ENCODE assay signal across 8 cellular contexts in genomic region chr20:17682103-17682888, GRCh38. TPM values are rescaled to one million over a fixed set of nuclear protein-coding genes. Genes with fewer than 3 reads are reported as not detected.
DNase-seq lines count a peak whose midpoint lies in the region; ATAC-seq and TF ChIP-seq lines count a peak whose summit lies in the region.

Gene RRBP1 (minus strand): TSS chr20:17682242. CDS start chr20:17660507, 21,735 bp downstream.

- peaks cover 8 to 52% (median 45%) of the 10 kb centered on the region in 4 donors for H3K4me1 ChIP-seq in liver (ENCODE audit: control insufficient read depth in 4 of 4, insufficient read depth in 4 of 4, low read length in 3 of 4)

- DNase-seq in CD4-positive, alpha-beta T cell = peak; percentile 91 to 97 (median 95)
- DNase-seq in NCI-H774 (lab: John Stamatoyannopoulos, UW) (peak; percentile 97), dermis microvascular lymphatic vessel endothelial cell (ENCODE audit: low read depth in 2 of 2) (peak; percentile 93 to 98)
- peak; percentile 96 for DNase-seq in activated CD4-positive, alpha-beta T cell treated with anti-CD3 and anti-CD28 coated beads, Interleukin-2, amount 50 U/mL, for 48 hours
- peak; percentile 97 for DNase-seq in stimulated activated CD4-positive, alpha-beta T cell treated with anti-CD3 and anti-CD28 coated beads, Interleukin-4, amount 100 ng/mL, for 24 hours

- H3K4me3 ChIP-seq in liver (ENCODE audit: low read depth in 1 of 3, low read length in 3 of 3) = peak within 1 kb of the TSS; percentile 81 to 87 (median 86)

- peaks cover 0 to 12% (median 9%) of the 10 kb centered on the region in 4 donors for H3K36me3 ChIP-seq in liver (ENCODE audit: control insufficient read depth in 4 of 4, insufficient read depth in 3 of 4, low read depth in 1 of 4, low read length in 3 of 4)

- peaks cover 21% of the 10 kb centered on the region for H3K36me3 Mint-ChIP-seq in CD4-positive, alpha-beta T cell (ENCODE audit: low read depth)

- peak within 1 kb of the TSS; percentile 72 to 91 for H3K9ac ChIP-seq in liver (ENCODE audit: low read depth in 1 of 2, low read length in 2 of 2)

- H3K27me3 ChIP-seq in CD4-positive, alpha-beta T cell (ENCODE audit: control insufficient read depth, insufficient read depth, low read length) = peaks cover 25% of the 10 kb centered on the region
- no peaks in the 10 kb centered on the region for H3K27me3 ChIP-seq in liver (ENCODE audit: control insufficient read depth in 4 of 4, insufficient read depth in 4 of 4, low read length in 3 of 4)

- POLR2A ChIA-PET in CD4-positive, alpha-beta T cell (lab: Charles Lee) = interaction anchor here (0.5 to 3.1 kb wide), 30 partner anchors 9 to 1111 kb away, joined by 3 to 61 read pairs (median 4); partner anchors contain the start of genes BFSP1, DSTN, DZANK1 and KAT14

- WGBS in liver = under 1% methylated on average over 79 of the region's 79 CpGs

- peaks cover 30% of the 10 kb centered on the region for H3K27me3 Mint-ChIP-seq in CD4-positive, alpha-beta T cell

- H3K4me3 Mint-ChIP-seq in CD4-positive, alpha-beta T cell = peak within 1 kb of the TSS; percentile 93

- peak in 1 of 2 donors; percentile 65 for TF ChIP-seq RAD21 in liver (IDR thresholded peaks at IDR 0.05)

- peak within 1 kb of the TSS; percentile 74 for H3K27ac Mint-ChIP-seq in CD4-positive, alpha-beta T cell

- peak; percentile 90 for ATAC-seq in CD4-positive, alpha-beta T cell (ENCODE audit: poor library complexity)
- ATAC-seq in GM19397 (IDR thresholded peaks at IDR 0.05; ENCODE audit: unreplicated experiment) = peak; percentile 84
- ATAC-seq in HG03571 (IDR thresholded peaks at IDR 0.05; ENCODE audit: unreplicated experiment) = peak; percentile 86

- H3K27ac ChIP-seq in CD4-positive, alpha-beta T cell (ENCODE audit: low read depth, low read length) = peak within 1 kb of the TSS; percentile 56
- H3K27ac ChIP-seq in liver (ENCODE audit: low read depth in 1 of 2, low read length in 2 of 2) = peak within 1 kb of the TSS; percentile 88 to 92

- no peaks in the 10 kb centered on the region for H3K9me3 Mint-ChIP-seq in CD4-positive, alpha-beta T cell

- CTCF ChIA-PET in CD4-positive, alpha-beta T cell (lab: Charles Lee) = interaction anchor here (0.6 to 2.3 kb wide), 25 partner anchors 9 to 606 kb away, joined by 3 to 14 read pairs (median 4); partner anchors contain the start of genes BANF2, BFSP1, DSTN and MGME1

- H3K4me1 Mint-ChIP-seq in CD4-positive, alpha-beta T cell (ENCODE audit: low read depth) = peaks cover 26% of the 10 kb centered on the region

- H3K9me3 ChIP-seq in CD4-positive, alpha-beta T cell (ENCODE audit: control insufficient read depth, low read length) = no peaks in the 10 kb centered on the region
- no peaks in the 10 kb centered on the region for H3K9me3 ChIP-seq in liver (ENCODE audit: control insufficient read depth in 4 of 4, low read length in 3 of 4)

- intact Hi-C loops in CD4-positive, alpha-beta T cell (cut with DNase I, micrococcal nuclease) = loop anchor here (1.0 to 10.0 kb wide), 12 partner anchors 70 to 1107 kb away; partner anchors contain the start of genes SNX5 (in 2 of the 2), KAT14 (in 1 of the 2), KIF16B (in 1 of the 2) and MGME1 (in 1 of the 2)

- peak; percentile 89 for TF ChIP-seq CTCF in CD4-positive, alpha-beta T cell (IDR thresholded peaks at IDR 0.05)
- peak; percentile 56 for TF ChIP-seq CTCF in liver (IDR thresholded peaks at IDR 0.05; ENCODE audit: low read depth, low read length, missing input control)

TF ChIP-seq in liver, 16 proteins besides CTCF, POLR2A, EP300 and RAD21:
- peak; percentile 95 for TF ChIP-seq SP1 (IDR thresholded peaks at IDR 0.05)
- no peak for TF ChIP-seq HNF4A (conservative IDR thresholded peaks at IDR 0.05)
- TF ChIP-seq GABPA (IDR thresholded peaks at IDR 0.05 in 1 of 2, conservative IDR thresholded peaks at IDR 0.05 in 1 of 2) = no peak
- TF ChIP-seq MAX (IDR thresholded peaks at IDR 0.05) = no peak
- TF ChIP-seq FOXA2 (IDR thresholded peaks at IDR 0.05) = no peak
- peak; percentile 61 for TF ChIP-seq NR2F2 (IDR thresholded peaks at IDR 0.05)
- TF ChIP-seq RXRA (IDR thresholded peaks at IDR 0.05) = peak in 1 of 2 donors; percentile 36
- TF ChIP-seq YY1 (IDR thresholded peaks at IDR 0.05) = peak; percentile 90
- TF ChIP-seq TAF1 (conservative IDR thresholded peaks at IDR 0.05) = peak; percentile 31
- TF ChIP-seq HNF4G (IDR thresholded peaks at IDR 0.05) = no peak
- TF ChIP-seq ATF3 (IDR thresholded peaks at IDR 0.05) = no peak

RNA-seq across cellular contexts. Expression of gene RRBP1, which starts in this region (rescaled TPM):
- total RNA-seq in CD4-positive, alpha-beta T cell = 10 to 100 TPM; 26.4 to 27.2 TPM
- total RNA-seq in dermis microvascular lymphatic vessel endothelial cell (41.6 and 61.1 TPM in 2 replicates), liver (100 to 1,000 TPM in 1 of 2 donors, 10 to 100 TPM in 1; 81.8 to 202 TPM)
- 100 to 1,000 TPM in 1 of 2 donors, 10 to 100 TPM in 1; 75.4 to 178 TPM for polyA plus RNA-seq in liver

Comparison
In these comparisons a context has a peak if more than half of its experiments do, and no peak if none do; other contexts are left out.
1. Peak in every context shown above with its lines: DNase-seq, ATAC-seq, H3K4me3 ChIP-seq and H3K27ac ChIP-seq.